Comparison of ENCODE assay signal across 8 cellular contexts in the genomic region with DNA sequence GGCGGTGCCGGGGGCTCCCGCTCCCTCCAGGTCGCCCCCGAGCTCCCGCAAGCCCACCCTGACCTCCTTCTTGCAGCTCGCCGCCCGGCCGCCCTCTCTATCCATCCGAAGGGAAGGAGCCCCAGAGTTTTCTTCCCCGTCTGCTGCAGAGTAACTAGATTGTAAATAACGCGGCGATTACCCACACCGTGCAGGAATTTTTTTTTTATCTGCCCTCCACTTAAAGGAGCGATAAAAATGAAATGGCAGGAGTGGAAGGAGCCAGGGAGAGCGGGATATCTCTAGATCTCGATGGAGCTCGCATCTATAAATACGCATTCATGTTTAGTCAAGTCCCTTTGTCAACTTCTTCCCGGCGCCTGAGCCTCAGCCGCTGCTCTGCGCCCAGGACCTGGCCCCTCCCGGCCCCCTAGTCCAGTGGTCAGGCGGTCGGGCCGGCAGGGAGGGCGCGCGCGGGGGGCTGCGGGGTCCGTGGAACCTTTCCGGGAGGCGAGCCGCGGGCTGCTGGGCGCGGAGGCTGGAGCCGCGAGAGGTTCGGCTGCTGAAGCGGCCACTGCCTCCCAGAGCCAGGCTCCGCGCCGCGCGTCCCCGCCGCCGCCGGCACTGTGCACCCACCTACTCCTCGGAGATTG.
DNase-seq lines count a peak whose midpoint lies in the region; ATAC-seq and TF ChIP-seq lines count a peak whose summit lies in the region.

No MANE protein-coding gene starts in this region.

- H3K27ac ChIP-seq in brain microvascular endothelial cell, result no peak overlapping the region

- H3K27me3 ChIP-seq in brain microvascular endothelial cell (replicated peaks) (no peaks in the 10 kb centered on the region), skeletal muscle satellite cell (ENCODE audit: control insufficient read depth, insufficient read depth, low read length) (no peaks in the 10 kb centered on the region)

- in situ Hi-C loops in brain microvascular endothelial cell (cut with HindIII; ENCODE audit: low pct_ligation_motif_present, low sequenced_read_pairs), result no loop called here

- peaks cover 18 to 46% of the 10 kb centered on the region in 2 donors for H3K4me1 Mint-ChIP-seq in immature natural killer cell

- H3K4me2 ChIP-seq in skeletal muscle satellite cell (ENCODE audit: low read length), result peak overlapping the region; percentile 99

- H3K9ac ChIP-seq in skeletal muscle satellite cell (ENCODE audit: low read depth, low read length), result peak overlapping the region; percentile 69

- H3K9me3 ChIP-seq in skeletal muscle satellite cell (replicated peaks; ENCODE audit: low read length), result no peaks in the 10 kb centered on the region

- H3K9me3 Mint-ChIP-seq in immature natural killer cell, result peaks cover 0 to 2% (median 0%) of the 10 kb centered on the region in 6 donors

- ATAC-seq in HG03159 (IDR thresholded peaks at IDR 0.05; ENCODE audit: unreplicated experiment), result no peak

- H3K4me3 ChIP-seq in brain microvascular endothelial cell (ENCODE audit: low read depth, low read length) (peak overlapping the region; percentile 85), skeletal muscle satellite cell (ENCODE audit: low read length) (peak overlapping the region; percentile 97)

- DNase-seq in NCI-H2029 (lab: John Stamatoyannopoulos, UW) (peak; percentile 25), NCI-H2029 treated with DMSO at 0.1 percent for 48 hours (lab: John Stamatoyannopoulos, UW) (no peak), NCI-H1694 treated with DMSO at 0.1 percent for 48 hours (lab: John Stamatoyannopoulos, UW) (peak; percentile 34), brain microvascular endothelial cell (peak; percentile 40), immature natural killer cell (peak in 2 of 3 donors; percentile 1 to 2), GF-D8 (lab: John Stamatoyannopoulos, UW) (no peak)

- peak overlapping the region; percentile 83 to 92 (median 86) for H3K4me3 Mint-ChIP-seq in immature natural killer cell

- no peaks in the 10 kb centered on the region for H3K36me3 ChIP-seq in brain microvascular endothelial cell (replicated peaks)
- H3K36me3 ChIP-seq in skeletal muscle satellite cell (ENCODE audit: insufficient read depth, low read length), result no peaks in the 10 kb centered on the region

- no peak for TF ChIP-seq CTCF in brain microvascular endothelial cell (IDR thresholded peaks at IDR 0.05; ENCODE audit: low read depth, low read length, missing control alignments)

- peaks cover 7% of the 10 kb centered on the region for H3K4me1 ChIP-seq in skeletal muscle satellite cell (ENCODE audit: control insufficient read depth, insufficient read depth, low read length)

- H3K27ac Mint-ChIP-seq in immature natural killer cell, result peak overlapping the region in 1 of 6 donors; percentile 50

- no peaks in the 10 kb centered on the region for H3K36me3 Mint-ChIP-seq in immature natural killer cell

- peaks cover 13 to 39% (median 19%) of the 10 kb centered on the region in 3 donors for H3K27me3 Mint-ChIP-seq in immature natural killer cell (ENCODE audit: low read depth in 3 of 3)

Comparison
In these comparisons a context has a peak if more than half of its experiments do, and no peak if none do; other contexts are left out.
1. DNase-seq: peak in NCI-H2029 (single experiment), NCI-H1694 treated with DMSO at 0.1 percent for 48 hours (single experiment), brain microvascular endothelial cell (single experiment) and immature natural killer cell (2 of 3); none in NCI-H2029 treated with DMSO at 0.1 percent for 48 hours (single experiment) and GF-D8 (single experiment).